ENCODE assay signal across 21 cellular contexts in the genomic region with DNA sequence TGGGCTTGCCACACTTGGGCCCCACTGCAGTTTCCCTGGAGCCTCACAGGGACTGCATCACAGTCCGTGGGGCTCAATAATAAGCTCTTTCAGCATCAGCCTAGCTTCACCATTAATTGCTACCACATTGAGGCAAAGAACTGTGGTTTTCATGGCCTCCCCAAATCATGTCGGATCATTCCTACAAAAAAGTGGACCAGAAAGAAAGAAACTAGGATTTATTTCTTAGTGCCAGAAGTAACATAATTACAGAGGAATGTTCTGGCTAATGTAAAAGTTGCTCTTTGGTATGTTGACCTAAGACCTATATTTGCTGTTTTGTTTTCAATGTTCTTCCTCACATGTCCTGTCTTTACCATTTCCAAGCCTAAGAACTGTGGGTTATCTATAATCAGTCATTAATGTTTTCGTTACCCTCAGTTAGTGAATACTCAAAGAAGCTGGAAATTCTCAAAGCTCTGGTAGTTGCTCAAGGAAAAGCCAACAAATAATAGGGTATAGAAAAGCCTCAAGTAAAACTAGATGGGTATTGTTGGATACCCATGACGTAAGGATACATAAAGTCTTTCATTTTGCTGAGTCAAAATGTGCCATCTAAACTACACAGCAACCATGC.
DNase-seq lines count a peak whose midpoint lies in the region; ATAC-seq and TF ChIP-seq lines count a peak whose summit lies in the region.
"Had no signal": no experiment of that assay in that cellular context is flagged by ENCODE, and none has a peak within 500 bp of the region (broad histone marks: within the 10 kb centered on the region; RNA-seq: fewer than 3 reads in every experiment).

No MANE protein-coding gene starts in this region.

- H3K79me2 ChIP-seq in hepatocyte: no peaks in the 10 kb centered on the region

- no peak overlapping the region for H3K27ac Mint-ChIP-seq in stimulated activated naive B cell treated with anti-CD40 and anti-IgM and Interleukin-4, amounts not matched to agents 10 μg/mL and 1 μg/mL and 100 μg/mL, for 72 hours
- H3K27ac Mint-ChIP-seq: activated naive CD4-positive, alpha-beta T cell treated with anti-CD3 and anti-CD28 coated beads, Interleukin-2, amount 10 ng/mL, durations not matched to agents 7 days and 5 days; natural killer cell treated with Interleukin-12 subunit alpha and Interleukin-12 subunit beta and Interleukin-15 and Interleukin-18, amount 100 ng/mL, for 72 hours; stimulated activated naive CD8-positive, alpha-beta T cell treated with anti-CD3 and anti-CD28 coated beads, Interleukin-15, amount 100 ng/mL, for 72 hours had no signal

- H3K9me2 ChIP-seq in hepatocyte (replicated peaks; ENCODE audit: insufficient read depth): no peaks in the 10 kb centered on the region

- H3K27me3 Mint-ChIP-seq in stimulated activated naive B cell treated with anti-CD40 and anti-IgM and Interleukin-4, amounts not matched to agents 10 μg/mL and 1 μg/mL and 100 μg/mL, for 72 hours: no peaks in the 10 kb centered on the region
- H3K27me3 Mint-ChIP-seq: activated naive CD4-positive, alpha-beta T cell treated with anti-CD3 and anti-CD28 coated beads, Interleukin-2, amount 10 ng/mL, durations not matched to agents 7 days and 5 days; natural killer cell treated with Interleukin-12 subunit alpha and Interleukin-12 subunit beta and Interleukin-15 and Interleukin-18, amount 100 ng/mL, for 72 hours; stimulated activated naive CD8-positive, alpha-beta T cell treated with anti-CD3 and anti-CD28 coated beads, Interleukin-15, amount 100 ng/mL, for 72 hours had no signal

- H3K4me3 Mint-ChIP-seq in stimulated activated naive B cell treated with anti-CD40 and anti-IgM and Interleukin-4, amounts not matched to agents 10 μg/mL and 1 μg/mL and 100 μg/mL, for 72 hours: no peak overlapping the region
- H3K4me3 Mint-ChIP-seq: activated naive CD4-positive, alpha-beta T cell treated with anti-CD3 and anti-CD28 coated beads, Interleukin-2, amount 10 ng/mL, durations not matched to agents 7 days and 5 days; natural killer cell treated with Interleukin-12 subunit alpha and Interleukin-12 subunit beta and Interleukin-15 and Interleukin-18, amount 100 ng/mL, for 72 hours; stimulated activated naive CD8-positive, alpha-beta T cell treated with anti-CD3 and anti-CD28 coated beads, Interleukin-15, amount 100 ng/mL, for 72 hours had no signal

- no peaks in the 10 kb centered on the region for H3K9me3 Mint-ChIP-seq in stimulated activated naive B cell treated with anti-CD40 and anti-IgM and Interleukin-4, amounts not matched to agents 10 μg/mL and 1 μg/mL and 100 μg/mL, for 72 hours
- H3K9me3 Mint-ChIP-seq: natural killer cell treated with Interleukin-12 subunit alpha and Interleukin-12 subunit beta and Interleukin-15 and Interleukin-18, amount 100 ng/mL, for 72 hours had no signal

- H3K27ac ChIP-seq in hepatocyte: peak overlapping the region; percentile 48
- peak overlapping the region; percentile 5 to 40 for H3K27ac ChIP-seq in tibial artery
- H3K27ac ChIP-seq: RWPE1, upper lobe of right lung had no signal

- H3K4me3 ChIP-seq in hepatocyte (no peak overlapping the region), tibial artery (no peak overlapping the region)
- H3K4me3 ChIP-seq: upper lobe of right lung had no signal

- no peaks in the 10 kb centered on the region for H3K36me3 Mint-ChIP-seq in stimulated activated naive B cell treated with anti-CD40 and anti-IgM and Interleukin-4, amounts not matched to agents 10 μg/mL and 1 μg/mL and 100 μg/mL, for 72 hours

- peak; percentile 51 for DNase-seq in GM04504 (ENCODE audit: low read depth)
- DNase-seq in cerebellar cortex (ENCODE audit: low spot score): peak; percentile 79
- DNase-seq in hepatocyte (ENCODE audit: low spot score): no peak
- DNase-seq in tibial artery: no peak
- DNase-seq in activated CD4-positive, alpha-beta T cell treated with anti-CD3 and anti-CD28 coated beads, Interleukin-2, amount 50 U/mL, for 1 hour: no peak
- no peak for DNase-seq in stimulated activated naive B cell treated with anti-CD40 and anti-IgM and Interleukin-4, amounts not matched to agents 10 μg/mL and 1 μg/mL and 100 μg/mL, for 72 hours
- DNase-seq: activated naive CD4-positive, alpha-beta T cell treated with anti-CD3 and anti-CD28 coated beads, Interleukin-2, amount 10 ng/mL, durations not matched to agents 7 days and 5 days; activated T-cell treated with anti-CD3 and anti-CD28 coated beads, Interleukin-2, amount 50 U/mL, for 48 hours; BE2C; Calu3; mesendoderm; MM.1S; NCI-H2171; NCI-H526 treated with DMSO at 0.1 percent for 48 hours; stimulated activated naive CD8-positive, alpha-beta T cell treated with anti-CD3 and anti-CD28 coated beads, Interleukin-15, amount 100 ng/mL, for 72 hours; T1000; upper lobe of right lung had no signal

- TF ChIP-seq CTCF in hepatocyte (IDR thresholded peaks at IDR 0.05; ENCODE audit: poor library complexity) (no peak), tibial artery (IDR thresholded peaks at IDR 0.05) (no peak)

- no peaks in the 10 kb centered on the region for H3K4me1 Mint-ChIP-seq in stimulated activated naive B cell treated with anti-CD40 and anti-IgM and Interleukin-4, amounts not matched to agents 10 μg/mL and 1 μg/mL and 100 μg/mL, for 72 hours
- H3K4me1 Mint-ChIP-seq: activated naive CD4-positive, alpha-beta T cell treated with anti-CD3 and anti-CD28 coated beads, Interleukin-2, amount 10 ng/mL, durations not matched to agents 7 days and 5 days; stimulated activated naive CD8-positive, alpha-beta T cell treated with anti-CD3 and anti-CD28 coated beads, Interleukin-15, amount 100 ng/mL, for 72 hours had no signal

- H3K4me1 ChIP-seq in hepatocyte (ENCODE audit: insufficient read depth) (peaks cover 28% of the 10 kb centered on the region), tibial artery (peaks cover 0 to 43% (median 17%) of the 10 kb centered on the region in 4 donors)

- no peaks in the 10 kb centered on the region for H3K27me3 ChIP-seq in hepatocyte
- no peaks in the 10 kb centered on the region for H3K27me3 ChIP-seq in tibial artery
- H3K27me3 ChIP-seq: BE2C, upper lobe of right lung had no signal

- H3K9me3 ChIP-seq in hepatocyte (ENCODE audit: low read depth) (no peaks in the 10 kb centered on the region), tibial artery (no peaks in the 10 kb centered on the region)
- H3K9me3 ChIP-seq: BE2C, upper lobe of right lung had no signal

- no peaks in the 10 kb centered on the region for H4K20me1 ChIP-seq in hepatocyte (ENCODE audit: insufficient read depth, poor library complexity, severe bottlenecking)

- no peak overlapping the region for H3K4me2 ChIP-seq in hepatocyte

- no peaks in the 10 kb centered on the region for H3K36me3 ChIP-seq in hepatocyte (replicated peaks; ENCODE audit: insufficient read depth, low read depth)
- H3K36me3 ChIP-seq in tibial artery: peaks cover 0 to 7% (median 0%) of the 10 kb centered on the region in 3 donors
- H3K36me3 ChIP-seq: BE2C, upper lobe of right lung had no signal

- WGBS in hepatocyte (ENCODE audit: low lambda C conversion rate, missing lambda C conversion rate): 68% methylated on average over 4 of the region's 4 CpGs

- no peak overlapping the region for H2AFZ ChIP-seq in hepatocyte

- intact Hi-C loops in tibial artery (cut with DNase I; ENCODE audit: low total_unique reads): no loop called here

- ATAC-seq in stimulated activated naive B cell treated with anti-CD40 and anti-IgM and Interleukin-4, amounts not matched to agents 10 μg/mL and 1 μg/mL and 100 μg/mL, for 72 hours (replicated peaks): no peak
- ATAC-seq in HG03432 (IDR thresholded peaks at IDR 0.05; ENCODE audit: unreplicated experiment): no peak
- ATAC-seq: activated CD4-positive, CD25-positive, alpha-beta regulatory T cell treated with anti-CD3 and anti-CD28 coated beads, Interleukin-2, amount 50 U/mL, for 24 hours; natural killer cell treated with Interleukin-12 subunit alpha and Interleukin-12 subunit beta and Interleukin-15 and Interleukin-18, amount 100 ng/mL, for 72 hours; stimulated activated naive CD8-positive, alpha-beta T cell treated with anti-CD3 and anti-CD28 coated beads, Interleukin-15, amount 100 ng/mL, for 72 hours; upper lobe of right lung had no signal

Comparison
In these comparisons a context has a peak if more than half of its experiments do, and no peak if none do; other contexts are left out.
1. DNase-seq: peak in GM04504 (single experiment) and cerebellar cortex (single experiment); none in hepatocyte (single experiment), tibial artery (0 of 2), activated CD4-positive, alpha-beta T cell treated with anti-CD3 and anti-CD28 coated beads, Interleukin-2, amount 50 U/mL, for 1 hour (single experiment) and stimulated activated naive B cell treated with anti-CD40 and anti-IgM and Interleukin-4, amounts not matched to agents 10 μg/mL and 1 μg/mL and 100 μg/mL, for 72 hours (single experiment).